10 cellular contexts compared by ENCODE assay signal in genomic region chrX:46279214-46279924, GRCh38.
DNase-seq lines count a peak whose midpoint lies in the region; ATAC-seq and TF ChIP-seq lines count a peak whose summit lies in the region.
"Had no signal": no experiment of that assay in that cellular context is flagged by ENCODE, and none has a peak within 500 bp of the region (broad histone marks: within the 10 kb centered on the region; RNA-seq: fewer than 3 reads in every experiment).

No MANE protein-coding gene starts in this region.

- no peak overlapping the region for H3K27ac ChIP-seq in cardiac muscle cell
- peak overlapping the region; percentile 38; the same call in 1 of the 2 replicates for H3K27ac ChIP-seq in SK-N-MC
- H3K27ac ChIP-seq: thoracic aorta had no signal

- peak overlapping the region; percentile 90 for H3K27ac Mint-ChIP-seq in stimulated activated naive CD8-positive, alpha-beta T cell treated with anti-CD3 and anti-CD28 coated beads, Interleukin-15, Interleukin-2, amounts not matched to agents 100 ng/mL and 50 ng/mL, for 24 hours

- peak overlapping the region; percentile 49 for H3K4me3 Mint-ChIP-seq in stimulated activated naive CD8-positive, alpha-beta T cell treated with anti-CD3 and anti-CD28 coated beads, Interleukin-15, Interleukin-2, amounts not matched to agents 100 ng/mL and 50 ng/mL, for 24 hours

- ATAC-seq in Right ventricle myocardium superior (ENCODE audit: poor library complexity): no peak
- no peak for ATAC-seq in HG02642 (IDR thresholded peaks at IDR 0.05; ENCODE audit: poor library complexity, unreplicated experiment)

- peak; percentile 9 for TF ChIP-seq CTCF in cardiac muscle cell (IDR thresholded peaks at IDR 0.05; ENCODE audit: low read depth, low read length)
- TF ChIP-seq CTCF in epithelial cell of proximal tubule (conservative IDR thresholded peaks at IDR 0.05; ENCODE audit: low read depth, low read length): peak; percentile 10

- H3K27me3 ChIP-seq in cardiac muscle cell: no peaks in the 10 kb centered on the region

- no peaks in the 10 kb centered on the region for H3K27me3 Mint-ChIP-seq in stimulated activated naive CD8-positive, alpha-beta T cell treated with anti-CD3 and anti-CD28 coated beads, Interleukin-15, Interleukin-2, amounts not matched to agents 100 ng/mL and 50 ng/mL, for 24 hours

- H3K9me3 Mint-ChIP-seq in stimulated activated naive CD8-positive, alpha-beta T cell treated with anti-CD3 and anti-CD28 coated beads, Interleukin-15, Interleukin-2, amounts not matched to agents 100 ng/mL and 50 ng/mL, for 24 hours: no peaks in the 10 kb centered on the region

- H3K4me3 ChIP-seq in cardiac muscle cell: no peak overlapping the region
- no peak overlapping the region for H3K4me3 ChIP-seq in SK-N-MC
- H3K4me3 ChIP-seq in epithelial cell of proximal tubule (ENCODE audit: low read depth, low read length): no peak overlapping the region
- H3K4me3 ChIP-seq: thoracic aorta had no signal

- H3K4me1 Mint-ChIP-seq in stimulated activated naive CD8-positive, alpha-beta T cell treated with anti-CD3 and anti-CD28 coated beads, Interleukin-15, Interleukin-2, amounts not matched to agents 100 ng/mL and 50 ng/mL, for 24 hours (ENCODE audit: low read depth): peaks cover 26% of the 10 kb centered on the region

- H3K36me3 ChIP-seq in cardiac muscle cell (no peaks in the 10 kb centered on the region), SK-N-MC (ENCODE audit: insufficient read depth, low read length) (no peaks in the 10 kb centered on the region)
- H3K36me3 ChIP-seq: thoracic aorta had no signal

- H3K9me3 ChIP-seq in cardiac muscle cell (ENCODE audit: low read depth): no peaks in the 10 kb centered on the region
- no peaks in the 10 kb centered on the region for H3K9me3 ChIP-seq in SK-N-MC (ENCODE audit: low read depth, low read length)
- H3K9me3 ChIP-seq: thoracic aorta had no signal

- H3K9ac ChIP-seq in SK-N-MC (ENCODE audit: insufficient read length): no peak overlapping the region

- H3K36me3 Mint-ChIP-seq in stimulated activated naive CD8-positive, alpha-beta T cell treated with anti-CD3 and anti-CD28 coated beads, Interleukin-15, Interleukin-2, amounts not matched to agents 100 ng/mL and 50 ng/mL, for 24 hours (ENCODE audit: low read depth): no peaks in the 10 kb centered on the region

- intact Hi-C loops in Right ventricle myocardium superior (cut with DNase I): no loop called here

- H3K4me1 ChIP-seq in cardiac muscle cell (ENCODE audit: low read depth): no peaks in the 10 kb centered on the region

- DNase-seq in cardiac muscle cell (ENCODE audit: low read depth in 1 of 2, low spot score in 1 of 2) (peak in 1 of 2 donors; percentile 13), Right ventricle myocardium superior (no peak), SK-N-MC (ENCODE audit: low read depth, low spot score) (no peak), epithelial cell of proximal tubule (ENCODE audit: low read depth) (no peak), germinal center (ENCODE audit: low spot score) (no peak)
- no peak for DNase-seq in activated CD8-positive, alpha-beta memory T cell treated with anti-CD3 and anti-CD28 coated beads, Interleukin-2, amount 50 U/mL, for 48 hours
- DNase-seq: small intestine had no signal
